ENCODE assay signal across 26 cellular contexts in the genomic region with DNA sequence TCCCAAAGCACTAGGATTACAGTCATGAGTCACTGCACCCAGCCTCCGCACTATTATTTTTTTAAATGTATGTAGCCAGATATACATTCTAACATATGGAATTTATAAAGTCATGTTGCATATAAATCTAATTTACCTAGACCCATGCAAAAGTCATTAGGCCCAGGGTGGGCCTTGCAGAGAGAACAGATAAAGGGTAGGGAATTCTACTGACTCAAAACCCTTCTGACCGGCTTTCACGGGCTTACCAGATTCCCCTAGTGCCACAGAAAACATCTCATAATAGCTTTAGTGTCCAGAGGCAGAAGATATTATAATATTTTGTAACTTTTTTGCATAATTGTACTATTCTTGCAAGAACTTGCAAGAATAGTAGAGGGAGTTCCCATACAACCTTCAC.
"Had no signal": no experiment of that assay in that cellular context is flagged by ENCODE, and none has a peak within 500 bp of the region (broad histone marks: within the 10 kb centered on the region; RNA-seq: fewer than 3 reads in every experiment).

No MANE protein-coding gene starts in this region.

- H3K27ac Mint-ChIP-seq: mesothelial cell of epicardium; naive B cell; natural killer cell; nephron progenitor cell; neural progenitor cell; progenitor cell of endocrine pancreas; stimulated activated naive B cell treated with anti-CD40 and anti-IgM and Interleukin-4, amounts not matched to agents 10 μg/mL and 1 μg/mL and 100 μg/mL, for 72 hours; type B pancreatic cell had no signal

- ATAC-seq: left cardiac atrium; left lobe of liver; lower lobe of right lung; natural killer cell; right lobe of liver; stimulated activated naive B cell treated with anti-CD40 and anti-IgM and Interleukin-4, amounts not matched to agents 10 μg/mL and 1 μg/mL and 100 μg/mL, for 72 hours; stimulated activated naive CD8-positive, alpha-beta T cell treated with anti-CD3 and anti-CD28 coated beads, Interleukin-15, Interleukin-2, amounts not matched to agents 100 U/mL and 50 U/mL, for 24 hours had no signal

- DNase-seq: hippocampal formation; kidney glomerular epithelial cell; left cardiac atrium; lower lobe of right lung; mesendoderm; naive B cell; natural killer cell; nephron progenitor cell; occipital lobe; stimulated activated CD4-positive, alpha-beta T cell treated with anti-CD3 and anti-CD28 coated beads, Interleukin-1b, Interleukin-23, amount 100 ng/mL, for 48 hours; stimulated activated CD4-positive, alpha-beta T cell treated with anti-CD3 and anti-CD28 coated beads, Interleukin-4, amount 100 ng/mL, for 1 hour; stimulated activated naive B cell treated with anti-CD40 and anti-IgM and Interleukin-4, amounts not matched to agents 10 μg/mL and 1 μg/mL and 100 μg/mL, for 72 hours; stimulated activated naive CD8-positive, alpha-beta T cell treated with anti-CD3 and anti-CD28 coated beads, Interleukin-15, Interleukin-2, amounts not matched to agents 100 U/mL and 50 U/mL, for 24 hours; stomach had no signal

- H3K4me1 ChIP-seq: right atrium auricular region, suprapubic skin had no signal

- H3K4me3 Mint-ChIP-seq: mesothelial cell of epicardium; naive B cell; natural killer cell; nephron progenitor cell; neural progenitor cell; stimulated activated naive B cell treated with anti-CD40 and anti-IgM and Interleukin-4, amounts not matched to agents 10 μg/mL and 1 μg/mL and 100 μg/mL, for 72 hours; type B pancreatic cell had no signal

- H3K27me3 ChIP-seq: neural progenitor cell, right atrium auricular region, right lobe of liver, stomach, suprapubic skin, tibial nerve, vagina had no signal

- H3K27ac ChIP-seq: lower lobe of right lung, neural progenitor cell, neutrophil, right atrium auricular region, right lobe of liver, stomach, suprapubic skin, tibial nerve, vagina had no signal

- H3K27me3 Mint-ChIP-seq: naive B cell; progenitor cell of endocrine pancreas; stimulated activated naive B cell treated with anti-CD40 and anti-IgM and Interleukin-4, amounts not matched to agents 10 μg/mL and 1 μg/mL and 100 μg/mL, for 72 hours; type B pancreatic cell had no signal

- H3K9me3 ChIP-seq: lower lobe of right lung, neutrophil, right atrium auricular region, right lobe of liver, stomach, suprapubic skin, tibial nerve, vagina had no signal

- H3K4me1 Mint-ChIP-seq: naive B cell; neural progenitor cell; stimulated activated naive B cell treated with anti-CD40 and anti-IgM and Interleukin-4, amounts not matched to agents 10 μg/mL and 1 μg/mL and 100 μg/mL, for 72 hours had no signal

- H3K4me2 ChIP-seq: neural progenitor cell, smooth muscle cell had no signal

- H3K9me3 Mint-ChIP-seq: mesothelial cell of epicardium; naive B cell; natural killer cell; nephron progenitor cell; neural progenitor cell; stimulated activated naive B cell treated with anti-CD40 and anti-IgM and Interleukin-4, amounts not matched to agents 10 μg/mL and 1 μg/mL and 100 μg/mL, for 72 hours; type B pancreatic cell had no signal

- H3K4me3 ChIP-seq: lower lobe of right lung, neural progenitor cell, right atrium auricular region, right lobe of liver, smooth muscle cell, stomach, suprapubic skin, tibial nerve, vagina had no signal

- H3K36me3 Mint-ChIP-seq: mesothelial cell of epicardium; naive B cell; natural killer cell; neural progenitor cell; stimulated activated naive B cell treated with anti-CD40 and anti-IgM and Interleukin-4, amounts not matched to agents 10 μg/mL and 1 μg/mL and 100 μg/mL, for 72 hours; type B pancreatic cell had no signal

- H3K36me3 ChIP-seq: lower lobe of right lung, neural progenitor cell, neutrophil, right atrium auricular region, right lobe of liver, stomach, suprapubic skin, tibial nerve, vagina had no signal

- H3K9ac ChIP-seq: neural progenitor cell had no signal

- H2AFZ ChIP-seq: neural progenitor cell had no signal
